Comparison of ENCODE assay signal across 27 cellular contexts in the genomic region with DNA sequence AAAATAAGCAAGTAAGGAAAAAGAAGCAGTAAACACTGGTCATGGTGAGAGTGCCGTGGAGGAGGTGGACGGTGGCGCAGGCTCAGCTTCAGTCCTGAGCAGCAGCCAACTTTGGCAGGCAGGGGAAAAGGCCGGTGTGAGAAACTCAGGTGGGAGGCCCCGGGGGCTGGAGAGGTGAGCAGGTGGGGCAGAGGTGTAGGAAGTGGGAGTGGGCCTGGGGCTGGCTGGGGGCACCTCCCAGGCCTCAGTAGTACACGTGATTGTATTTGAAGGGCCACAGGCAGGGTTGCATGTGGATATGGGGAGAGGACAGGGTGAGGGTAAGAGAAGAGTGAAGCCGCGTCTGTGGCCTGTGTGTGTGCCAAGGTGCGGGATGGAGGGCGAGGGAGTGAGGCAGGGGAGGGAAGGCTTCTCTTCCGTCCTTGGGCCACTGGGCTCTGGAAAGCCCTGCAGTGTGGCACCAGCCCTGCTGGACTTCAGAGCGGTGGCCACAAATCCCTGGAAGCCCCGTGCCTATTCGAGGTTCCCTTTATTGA. TPM values are rescaled to one million over a fixed set of nuclear protein-coding genes. Genes with fewer than 3 reads are reported as not detected.
DNase-seq lines count a peak whose midpoint lies in the region; ATAC-seq and TF ChIP-seq lines count a peak whose summit lies in the region.
"Had no signal": no experiment of that assay in that cellular context is flagged by ENCODE, and none has a peak within 500 bp of the region (broad histone marks: within the 10 kb centered on the region; RNA-seq: fewer than 3 reads in every experiment).

No MANE protein-coding gene starts in this region.

- peak; percentile 38 for DNase-seq in activated effector memory CD4-positive, alpha-beta T cell treated with anti-CD3 and anti-CD28 coated beads, Interleukin-2, amount 50 U/mL, for 16 hours
- DNase-seq in activated effector memory CD4-positive, alpha-beta T cell treated with Interleukin-2 at 50 U/mL for 16 hours = no peak
- DNase-seq in central memory CD8-positive, alpha-beta T cell (ENCODE audit: low spot score in 2 of 2) = no peak
- DNase-seq in naive B cell (no peak), type B pancreatic cell (ENCODE audit: extremely low spot score, unreplicated experiment) (peak; percentile 65)
- no peak for DNase-seq in activated naive CD8-positive, alpha-beta T cell treated with anti-CD3 and anti-CD28 coated beads, Interleukin-2, amount 50 U/mL, for 24 hours
- DNase-seq: activated CD4-positive, alpha-beta T cell treated with anti-CD3 and anti-CD28 coated beads, Interleukin-2, amount 10 ng/mL, durations not matched to agents 7 days and 5 days; activated naive CD4-positive, alpha-beta T cell treated with Interleukin-2 at 50 U/mL for 16 hours; activated T-cell treated with anti-CD3 and anti-CD28 coated beads for 4 hours; amniotic stem cell; EL; GM23248; Kasumi-1; left ventricle myocardium superior; mucosa of descending colon; NCI-H1092; NCI-H2029; PC-9; SIG-M5; stimulated activated CD4-positive, alpha-beta T cell treated with anti-CD3 and anti-CD28 coated beads, Interleukin-4, amount 100 ng/mL, for 24 hours; stimulated activated naive CD8-positive, alpha-beta T cell treated with anti-CD3 and anti-CD28 coated beads, Interleukin-15, amount 100 ng/mL, for 72 hours; T-helper 2 cell had no signal

- no peak overlapping the region for H3K4me3 Mint-ChIP-seq in central memory CD8-positive, alpha-beta T cell
- H3K4me3 Mint-ChIP-seq in naive B cell (no peak overlapping the region), type B pancreatic cell (no peak overlapping the region)
- H3K4me3 Mint-ChIP-seq in activated naive CD8-positive, alpha-beta T cell treated with anti-CD3 and anti-CD28 coated beads, Interleukin-2, amount 50 U/mL, for 24 hours = no peak overlapping the region
- H3K4me3 Mint-ChIP-seq: activated CD4-positive, alpha-beta T cell treated with anti-CD3 and anti-CD28 coated beads, Interleukin-2, amount 10 ng/mL, durations not matched to agents 7 days and 5 days; stimulated activated naive CD8-positive, alpha-beta T cell treated with anti-CD3 and anti-CD28 coated beads, Interleukin-15, amount 100 ng/mL, for 72 hours had no signal

- H3K27ac Mint-ChIP-seq in central memory CD8-positive, alpha-beta T cell (ENCODE audit: low read depth) = peak overlapping the region; percentile 64
- H3K27ac Mint-ChIP-seq in naive B cell (peak overlapping the region in 4 of 6 donors; percentile 8 to 81 (median 35)), type B pancreatic cell (no peak overlapping the region)
- no peak overlapping the region for H3K27ac Mint-ChIP-seq in activated naive CD8-positive, alpha-beta T cell treated with anti-CD3 and anti-CD28 coated beads, Interleukin-2, amount 50 U/mL, for 24 hours
- H3K27ac Mint-ChIP-seq: activated CD4-positive, alpha-beta T cell treated with anti-CD3 and anti-CD28 coated beads, Interleukin-2, amount 10 ng/mL, durations not matched to agents 7 days and 5 days had no signal

- peaks cover 34% of the 10 kb centered on the region for H3K27me3 Mint-ChIP-seq in central memory CD8-positive, alpha-beta T cell
- H3K27me3 Mint-ChIP-seq in naive B cell (peaks cover 0 to 17% (median 4%) of the 10 kb centered on the region in 3 donors), type B pancreatic cell (no peaks in the 10 kb centered on the region)
- H3K27me3 Mint-ChIP-seq in activated naive CD8-positive, alpha-beta T cell treated with anti-CD3 and anti-CD28 coated beads, Interleukin-2, amount 50 U/mL, for 24 hours = peaks cover 3% of the 10 kb centered on the region
- H3K27me3 Mint-ChIP-seq: activated CD4-positive, alpha-beta T cell treated with anti-CD3 and anti-CD28 coated beads, Interleukin-2, amount 10 ng/mL, durations not matched to agents 7 days and 5 days had no signal

- no peak for TF ChIP-seq CTCF in type B pancreatic cell (conservative IDR thresholded peaks at IDR 0.05)

- H3K36me3 Mint-ChIP-seq in central memory CD8-positive, alpha-beta T cell (ENCODE audit: insufficient read depth) = peaks cover 2% of the 10 kb centered on the region
- H3K36me3 Mint-ChIP-seq in naive B cell = peaks cover 0 to 6% of the 10 kb centered on the region in 2 donors
- peaks cover under 1% of the 10 kb centered on the region for H3K36me3 Mint-ChIP-seq in type B pancreatic cell
- no peaks in the 10 kb centered on the region for H3K36me3 Mint-ChIP-seq in activated naive CD8-positive, alpha-beta T cell treated with anti-CD3 and anti-CD28 coated beads, Interleukin-2, amount 50 U/mL, for 24 hours (ENCODE audit: low read depth)

- no peaks in the 10 kb centered on the region for H3K9me3 Mint-ChIP-seq in central memory CD8-positive, alpha-beta T cell
- H3K9me3 Mint-ChIP-seq in naive B cell (no peaks in the 10 kb centered on the region), type B pancreatic cell (no peaks in the 10 kb centered on the region)
- H3K9me3 Mint-ChIP-seq in activated naive CD8-positive, alpha-beta T cell treated with anti-CD3 and anti-CD28 coated beads, Interleukin-2, amount 50 U/mL, for 24 hours = no peaks in the 10 kb centered on the region
- H3K9me3 Mint-ChIP-seq: activated CD4-positive, alpha-beta T cell treated with anti-CD3 and anti-CD28 coated beads, Interleukin-2, amount 10 ng/mL, durations not matched to agents 7 days and 5 days; stimulated activated naive CD8-positive, alpha-beta T cell treated with anti-CD3 and anti-CD28 coated beads, Interleukin-15, amount 100 ng/mL, for 72 hours had no signal

- peaks cover 5% of the 10 kb centered on the region for H3K4me1 Mint-ChIP-seq in central memory CD8-positive, alpha-beta T cell
- H3K4me1 Mint-ChIP-seq in naive B cell (peaks cover 0 to 4% (median 3%) of the 10 kb centered on the region in 3 donors), type B pancreatic cell (ENCODE audit: unreplicated experiment) (peaks cover 14% of the 10 kb centered on the region)
- peaks cover 16% of the 10 kb centered on the region for H3K4me1 Mint-ChIP-seq in activated naive CD8-positive, alpha-beta T cell treated with anti-CD3 and anti-CD28 coated beads, Interleukin-2, amount 50 U/mL, for 24 hours

- ATAC-seq in central memory CD8-positive, alpha-beta T cell (replicated peaks; ENCODE audit: extremely low read depth, poor library complexity, severe bottlenecking) = no peak
- no peak for ATAC-seq in naive B cell (ENCODE audit: low read depth in 2 of 2)
- no peak for ATAC-seq in activated naive CD8-positive, alpha-beta T cell treated with anti-CD3 and anti-CD28 coated beads, Interleukin-2, amount 50 U/mL, for 24 hours
- no peak for ATAC-seq in SK-N-SH treated with all-trans-retinoic acid at 6 μM for 48 hours
- no peak for ATAC-seq in GM21737 (IDR thresholded peaks at IDR 0.05; ENCODE audit: unreplicated experiment)
- ATAC-seq: left ventricle myocardium superior; mucosa of descending colon; stimulated activated naive CD8-positive, alpha-beta T cell treated with anti-CD3 and anti-CD28 coated beads, Interleukin-15, amount 100 ng/mL, for 72 hours had no signal

TF ChIP-seq in SK-N-SH treated with all-trans-retinoic acid at 6 μM for 48 hours, 23 proteins besides CTCF, POLR2A, EP300 and RAD21 (continues in another document):
- TF ChIP-seq, protein P1, sequence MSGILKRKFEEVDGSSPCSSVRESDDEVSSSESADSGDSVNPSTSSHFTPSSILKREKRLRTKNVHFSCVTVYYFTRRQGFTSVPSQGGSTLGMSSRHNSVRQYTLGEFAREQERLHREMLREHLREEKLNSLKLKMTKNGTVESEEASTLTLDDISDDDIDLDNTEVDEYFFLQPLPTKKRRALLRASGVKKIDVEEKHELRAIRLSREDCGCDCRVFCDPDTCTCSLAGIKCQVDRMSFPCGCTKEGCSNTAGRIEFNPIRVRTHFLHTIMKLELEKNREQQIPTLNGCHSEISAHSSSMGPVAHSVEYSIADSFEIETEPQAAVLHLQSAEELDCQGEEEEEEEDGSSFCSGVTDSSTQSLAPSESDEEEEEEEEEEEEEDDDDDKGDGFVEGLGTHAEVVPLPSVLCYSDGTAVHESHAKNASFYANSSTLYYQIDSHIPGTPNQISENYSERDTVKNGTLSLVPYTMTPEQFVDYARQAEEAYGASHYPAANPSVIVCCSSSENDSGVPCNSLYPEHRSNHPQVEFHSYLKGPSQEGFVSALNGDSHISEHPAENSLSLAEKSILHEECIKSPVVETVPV (CRISPR knock-in tag; IDR thresholded peaks at IDR 0.05) = no peak
- no peak for TF ChIP-seq TOX (CRISPR knock-in tag; IDR thresholded peaks at IDR 0.05; ENCODE audit: borderline replicate concordance)
- TF ChIP-seq RARB (CRISPR knock-in tag; IDR thresholded peaks at IDR 0.05) = no peak
- no peak for TF ChIP-seq ZNF565 (CRISPR knock-in tag; conservative IDR thresholded peaks at IDR 0.05; ENCODE audit: low read depth)
- no peak for TF ChIP-seq ARNTL (CRISPR knock-in tag; IDR thresholded peaks at IDR 0.05; ENCODE audit: borderline replicate concordance, low read depth)
- TF ChIP-seq, protein P2, sequence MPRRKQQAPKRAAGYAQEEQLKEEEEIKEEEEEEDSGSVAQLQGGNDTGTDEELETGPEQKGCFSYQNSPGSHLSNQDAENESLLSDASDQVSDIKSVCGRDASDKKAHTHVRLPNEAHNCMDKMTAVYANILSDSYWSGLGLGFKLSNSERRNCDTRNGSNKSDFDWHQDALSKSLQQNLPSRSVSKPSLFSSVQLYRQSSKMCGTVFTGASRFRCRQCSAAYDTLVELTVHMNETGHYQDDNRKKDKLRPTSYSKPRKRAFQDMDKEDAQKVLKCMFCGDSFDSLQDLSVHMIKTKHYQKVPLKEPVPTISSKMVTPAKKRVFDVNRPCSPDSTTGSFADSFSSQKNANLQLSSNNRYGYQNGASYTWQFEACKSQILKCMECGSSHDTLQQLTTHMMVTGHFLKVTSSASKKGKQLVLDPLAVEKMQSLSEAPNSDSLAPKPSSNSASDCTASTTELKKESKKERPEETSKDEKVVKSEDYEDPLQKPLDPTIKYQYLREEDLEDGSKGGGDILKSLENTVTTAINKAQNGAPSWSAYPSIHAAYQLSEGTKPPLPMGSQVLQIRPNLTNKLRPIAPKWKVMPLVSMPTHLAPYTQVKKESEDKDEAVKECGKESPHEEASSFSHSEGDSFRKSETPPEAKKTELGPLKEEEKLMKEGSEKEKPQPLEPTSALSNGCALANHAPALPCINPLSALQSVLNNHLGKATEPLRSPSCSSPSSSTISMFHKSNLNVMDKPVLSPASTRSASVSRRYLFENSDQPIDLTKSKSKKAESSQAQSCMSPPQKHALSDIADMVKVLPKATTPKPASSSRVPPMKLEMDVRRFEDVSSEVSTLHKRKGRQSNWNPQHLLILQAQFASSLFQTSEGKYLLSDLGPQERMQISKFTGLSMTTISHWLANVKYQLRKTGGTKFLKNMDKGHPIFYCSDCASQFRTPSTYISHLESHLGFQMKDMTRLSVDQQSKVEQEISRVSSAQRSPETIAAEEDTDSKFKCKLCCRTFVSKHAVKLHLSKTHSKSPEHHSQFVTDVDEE (CRISPR knock-in tag; IDR thresholded peaks at IDR 0.05) = no peak

RNA-seq across cellular contexts. Expression of a gene that starts 14.0 kb away (rescaled TPM):
- under 1 TPM in 5 of 6 donors, not detected in 1; 0.05 to 0.61 (median 0.39) TPM for polyA plus RNA-seq in naive B cell (ENCODE audit: low read depth in 6 of 6)
- 4.3 and 28.8 TPM in 2 replicates for total RNA-seq in type B pancreatic cell (ENCODE audit: low replicate concordance)

RNA-seq across cellular contexts. Expression of a gene that starts 37.5 kb away (rescaled TPM):
- 10 to 100 TPM; 19.6 to 30.1 (median 21.7) TPM for polyA plus RNA-seq in naive B cell (ENCODE audit: low read depth in 6 of 6)
- 24.7 and 28.4 TPM in 2 replicates for total RNA-seq in type B pancreatic cell (ENCODE audit: low replicate concordance)

RNA-seq across cellular contexts. Expression of a gene that starts 51.0 kb away (rescaled TPM):
- polyA plus RNA-seq in naive B cell (ENCODE audit: low read depth in 6 of 6) = not detected
- not detected in 2 replicates for total RNA-seq in type B pancreatic cell (ENCODE audit: low replicate concordance)
- total RNA-seq: A673; activated CD4-positive, alpha-beta T cell treated with anti-CD3 and anti-CD28 coated beads, Interleukin-2, amount 10 ng/mL, durations not matched to agents 7 days and 5 days; GM23248; left ventricle myocardium superior; mucosa of descending colon; PC-9; tibial nerve had no signal
- polyA plus RNA-seq: BJ, GM23248 had no signal

Comparison
In these comparisons a context has a peak if more than half of its experiments do, and no peak if none do; other contexts are left out.
1. DNase-seq: peak in activated effector memory CD4-positive, alpha-beta T cell treated with anti-CD3 and anti-CD28 coated beads, Interleukin-2, amount 50 U/mL, for 16 hours (single experiment) and type B pancreatic cell (single experiment); none in activated effector memory CD4-positive, alpha-beta T cell treated with Interleukin-2 at 50 U/mL for 16 hours (single experiment), central memory CD8-positive, alpha-beta T cell (0 of 2), naive B cell (single experiment) and activated naive CD8-positive, alpha-beta T cell treated with anti-CD3 and anti-CD28 coated beads, Interleukin-2, amount 50 U/mL, for 24 hours (single experiment).
2. H3K27ac Mint-ChIP-seq: peak in central memory CD8-positive, alpha-beta T cell (single experiment) and naive B cell (4 of 6); none in type B pancreatic cell (single experiment) and activated naive CD8-positive, alpha-beta T cell treated with anti-CD3 and anti-CD28 coated beads, Interleukin-2, amount 50 U/mL, for 24 hours (single experiment).